Comparison of ENCODE assay signal across 13 cellular contexts in genomic region chr2:138421315-138421970, GRCh38.
DNase-seq lines count a peak whose midpoint lies in the region; ATAC-seq, FAIRE-seq and TF ChIP-seq lines count a peak whose summit lies in the region.
"Had no signal": no experiment of that assay in that cellular context is flagged by ENCODE, and none has a peak within 500 bp of the region (broad histone marks: within the 10 kb centered on the region; RNA-seq: fewer than 3 reads in every experiment).

No MANE protein-coding gene starts in this region.

- DNase-seq in NCI-H2196 (lab: John Stamatoyannopoulos, UW; ENCODE audit: unreplicated experiment) (peak; percentile 5), NCI-H2196 treated with DMSO at 0.1 percent for 48 hours (lab: John Stamatoyannopoulos, UW; ENCODE audit: unreplicated experiment) (no peak), astrocyte of the spinal cord (ENCODE audit: low read depth, low spot score) (peak; percentile 11), keratinocyte (ENCODE audit: low read depth, low spot score) (peak; percentile 62), Right ventricle myocardium inferior (ENCODE audit: missing footprints) (no peak), foreskin melanocyte (no peak)
- DNase-seq: 8988T; activated CD4-positive, alpha-beta T cell treated with anti-CD3 and anti-CD28 coated beads for 36 hours; caudate nucleus; naive thymus-derived CD8-positive, alpha-beta T cell; NCI-H1694 treated with DMSO at 0.1 percent for 48 hours had no signal

- no peaks in the 10 kb centered on the region for H3K36me3 ChIP-seq in keratinocyte (ENCODE audit: control insufficient read depth in 2 of 2, extremely low read depth in 1 of 2, insufficient read depth in 2 of 2, low read length in 2 of 2)

- H3K27ac ChIP-seq in keratinocyte (ENCODE audit: control insufficient read depth, insufficient read depth, low read length) = peak overlapping the region; percentile 89

- FAIRE-seq in keratinocyte (lab: Jason Lieb, UNC) = peak; percentile 52

- no peaks in the 10 kb centered on the region for H3K9me3 ChIP-seq in keratinocyte (ENCODE audit: control insufficient read depth, low read depth, low read length)

- intact Hi-C loops in Right ventricle myocardium inferior (cut with DNase I) = no loop called here

- H2AFZ ChIP-seq in keratinocyte (ENCODE audit: control insufficient read depth, low read length) = peak overlapping the region; percentile 38

- peaks cover 39% of the 10 kb centered on the region for H3K4me1 ChIP-seq in keratinocyte (ENCODE audit: control insufficient read depth, extremely low read depth, insufficient read depth, low read length)

- no peaks in the 10 kb centered on the region for H3K9me1 ChIP-seq in keratinocyte (ENCODE audit: control insufficient read depth, extremely low read depth, insufficient read depth, low read length)

- H3K4me3 ChIP-seq in astrocyte of the spinal cord (ENCODE audit: low read depth, low read length) = no peak overlapping the region
- peak overlapping the region in 1 of 3 experiments; percentile 40 for H3K4me3 ChIP-seq in keratinocyte (ENCODE audit: control insufficient read depth in 2 of 3, extremely low read depth in 1 of 3, insufficient read depth in 2 of 3, low read depth in 1 of 3, low read length in 3 of 3)

- no peaks in the 10 kb centered on the region for H4K20me1 ChIP-seq in keratinocyte (ENCODE audit: control insufficient read depth, extremely low read depth, insufficient read depth, low read length)

- in situ Hi-C loops in astrocyte of the spinal cord (cut with HindIII; ENCODE audit: low sequenced_read_pairs) = no loop called here

- H3K27me3 ChIP-seq in keratinocyte (ENCODE audit: control insufficient read depth, extremely low read depth, insufficient read depth, low read length) = no peaks in the 10 kb centered on the region

- peak overlapping the region; percentile 11 for H3K9ac ChIP-seq in keratinocyte (ENCODE audit: control insufficient read depth, extremely low read depth, insufficient read depth, low read length)

- no peak for ATAC-seq in Right ventricle myocardium inferior
- no peak for ATAC-seq in GM21447 (IDR thresholded peaks at IDR 0.05; ENCODE audit: unreplicated experiment)
- no peak for ATAC-seq in HG02884 (IDR thresholded peaks at IDR 0.05; ENCODE audit: unreplicated experiment)
- ATAC-seq: activated CD4-positive, alpha-beta T cell treated with anti-CD3 and anti-CD28 coated beads for 36 hours; naive thymus-derived CD8-positive, alpha-beta T cell had no signal

- TF ChIP-seq CTCF in astrocyte of the spinal cord (IDR thresholded peaks at IDR 0.05; ENCODE audit: low read depth, low read length) (no peak), keratinocyte (optimal IDR thresholded peaks at IDR 0.05 in 1 of 3, IDR thresholded peaks at IDR 0.05 in 1 of 3, conservative IDR thresholded peaks at IDR 0.05 in 1 of 3; ENCODE audit: extremely low read depth in 1 of 3, insufficient read depth in 2 of 3, low read length in 3 of 3) (no peak)

- H3K4me2 ChIP-seq in keratinocyte (ENCODE audit: control insufficient read depth, extremely low read depth, insufficient read depth, low read depth, low read length) = peak overlapping the region; percentile 56

- dilution Hi-C loops in keratinocyte (cut with MboI; ENCODE audit: extremely low pct_ligation_motif_present, low sequenced_read_pairs) = no loop called here

- H3K79me2 ChIP-seq in keratinocyte (ENCODE audit: control insufficient read depth, insufficient read depth, low read length) = no peaks in the 10 kb centered on the region

Comparison
In these comparisons a context has a peak if more than half of its experiments do, and no peak if none do; other contexts are left out.
1. DNase-seq: peak in NCI-H2196 (single experiment), astrocyte of the spinal cord (single experiment) and keratinocyte (single experiment); none in NCI-H2196 treated with DMSO at 0.1 percent for 48 hours (single experiment), Right ventricle myocardium inferior (single experiment) and foreskin melanocyte (single experiment).